Comparison of ENCODE assay signal across 1 cellular context in the genomic region with DNA sequence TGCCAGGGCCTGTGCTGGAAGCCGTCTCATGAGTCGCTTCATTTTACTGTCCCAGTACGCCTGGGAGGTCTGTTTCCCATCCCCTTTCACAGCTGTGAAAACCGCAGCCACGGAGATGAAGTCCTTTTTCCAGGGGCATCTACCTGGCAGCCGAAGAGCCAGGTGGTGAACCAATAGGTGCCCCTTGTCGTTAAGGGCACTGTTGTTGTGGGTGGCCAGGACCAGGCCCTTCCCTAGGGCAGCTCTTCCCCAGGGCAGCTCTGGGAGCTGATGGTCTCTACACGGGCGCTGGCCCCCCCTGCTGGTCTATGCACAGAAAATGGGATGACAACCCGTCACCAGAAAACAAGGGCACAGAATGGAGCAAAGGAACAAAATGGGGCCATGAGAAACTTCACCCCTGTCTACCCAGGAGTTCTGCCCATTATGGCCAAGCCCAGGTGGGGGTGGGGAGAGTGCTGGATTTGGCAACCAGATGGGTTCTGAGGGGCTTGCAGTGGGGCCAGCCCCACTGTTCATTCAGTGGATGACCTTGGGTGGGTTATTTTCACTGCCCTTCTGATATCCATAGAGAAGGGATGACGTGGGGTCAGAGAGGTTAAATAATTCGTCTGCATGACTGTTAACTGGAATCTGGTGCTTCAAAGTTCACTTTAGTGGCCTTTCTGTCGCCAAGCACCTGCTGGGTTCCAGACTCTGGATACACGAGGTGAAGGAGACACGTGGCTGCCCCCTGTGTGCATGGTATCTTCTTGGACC.
TF ChIP-seq lines count a peak whose summit lies in the region.

No MANE protein-coding gene starts in this region.

TF ChIP-seq in HepG2, 621 proteins besides CTCF, POLR2A, EP300 and RAD21 (continued from another document and continues in another):
- TF ChIP-seq, protein P1, sequence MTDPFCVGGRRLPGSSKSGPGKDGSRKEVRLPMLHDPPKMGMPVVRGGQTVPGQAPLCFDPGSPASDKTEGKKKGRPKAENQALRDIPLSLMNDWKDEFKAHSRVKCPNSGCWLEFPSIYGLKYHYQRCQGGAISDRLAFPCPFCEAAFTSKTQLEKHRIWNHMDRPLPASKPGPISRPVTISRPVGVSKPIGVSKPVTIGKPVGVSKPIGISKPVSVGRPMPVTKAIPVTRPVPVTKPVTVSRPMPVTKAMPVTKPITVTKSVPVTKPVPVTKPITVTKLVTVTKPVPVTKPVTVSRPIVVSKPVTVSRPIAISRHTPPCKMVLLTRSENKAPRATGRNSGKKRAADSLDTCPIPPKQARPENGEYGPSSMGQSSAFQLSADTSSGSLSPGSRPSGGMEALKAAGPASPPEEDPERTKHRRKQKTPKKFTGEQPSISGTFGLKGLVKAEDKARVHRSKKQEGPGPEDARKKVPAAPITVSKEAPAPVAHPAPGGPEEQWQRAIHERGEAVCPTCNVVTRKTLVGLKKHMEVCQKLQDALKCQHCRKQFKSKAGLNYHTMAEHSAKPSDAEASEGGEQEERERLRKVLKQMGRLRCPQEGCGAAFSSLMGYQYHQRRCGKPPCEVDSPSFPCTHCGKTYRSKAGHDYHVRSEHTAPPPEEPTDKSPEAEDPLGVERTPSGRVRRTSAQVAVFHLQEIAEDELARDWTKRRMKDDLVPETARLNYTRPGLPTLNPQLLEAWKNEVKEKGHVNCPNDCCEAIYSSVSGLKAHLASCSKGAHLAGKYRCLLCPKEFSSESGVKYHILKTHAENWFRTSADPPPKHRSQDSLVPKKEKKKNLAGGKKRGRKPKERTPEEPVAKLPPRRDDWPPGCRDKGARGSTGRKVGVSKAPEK (CRISPR knock-in tag; IDR thresholded peaks at IDR 0.05; ENCODE audit: borderline replicate concordance), result no peak
- TF ChIP-seq KDM2A (CRISPR knock-in tag; IDR thresholded peaks at IDR 0.05; ENCODE audit: borderline replicate concordance, low read depth), result peak; percentile 54; the same call in 1 of the 2 replicates
- no peak for TF ChIP-seq SNAPC2 (CRISPR knock-in tag; IDR thresholded peaks at IDR 0.05)
- TF ChIP-seq DR1 (CRISPR knock-in tag; IDR thresholded peaks at IDR 0.05), result no peak
- TF ChIP-seq, protein P2, sequence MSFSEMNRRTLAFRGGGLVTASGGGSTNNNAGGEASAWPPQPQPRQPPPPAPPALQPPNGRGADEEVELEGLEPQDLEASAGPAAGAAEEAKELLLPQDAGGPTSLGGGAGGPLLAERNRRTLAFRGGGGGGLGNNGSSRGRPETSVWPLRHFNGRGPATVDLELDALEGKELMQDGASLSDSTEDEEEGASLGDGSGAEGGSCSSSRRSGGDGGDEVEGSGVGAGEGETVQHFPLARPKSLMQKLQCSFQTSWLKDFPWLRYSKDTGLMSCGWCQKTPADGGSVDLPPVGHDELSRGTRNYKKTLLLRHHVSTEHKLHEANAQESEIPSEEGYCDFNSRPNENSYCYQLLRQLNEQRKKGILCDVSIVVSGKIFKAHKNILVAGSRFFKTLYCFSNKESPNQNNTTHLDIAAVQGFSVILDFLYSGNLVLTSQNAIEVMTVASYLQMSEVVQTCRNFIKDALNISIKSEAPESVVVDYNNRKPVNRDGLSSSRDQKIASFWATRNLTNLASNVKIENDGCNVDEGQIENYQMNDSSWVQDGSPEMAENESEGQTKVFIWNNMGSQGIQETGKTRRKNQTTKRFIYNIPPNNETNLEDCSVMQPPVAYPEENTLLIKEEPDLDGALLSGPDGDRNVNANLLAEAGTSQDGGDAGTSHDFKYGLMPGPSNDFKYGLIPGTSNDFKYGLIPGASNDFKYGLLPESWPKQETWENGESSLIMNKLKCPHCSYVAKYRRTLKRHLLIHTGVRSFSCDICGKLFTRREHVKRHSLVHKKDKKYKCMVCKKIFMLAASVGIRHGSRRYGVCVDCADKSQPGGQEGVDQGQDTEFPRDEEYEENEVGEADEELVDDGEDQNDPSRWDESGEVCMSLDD (CRISPR knock-in tag; IDR thresholded peaks at IDR 0.05; ENCODE audit: borderline replicate concordance), result no peak; the same call in 1 of the 2 replicates
- TF ChIP-seq MTA3 (CRISPR knock-in tag; IDR thresholded peaks at IDR 0.05), result no peak
- TF ChIP-seq ZNF629 (CRISPR knock-in tag; conservative IDR thresholded peaks at IDR 0.05), result peak; percentile 68
- no peak for TF ChIP-seq U2AF1 (optimal IDR thresholded peaks at IDR 0.05; ENCODE audit: low read depth, low read length)
- TF ChIP-seq XRCC5 (optimal IDR thresholded peaks at IDR 0.05; ENCODE audit: low read length), result peak; percentile 87
- TF ChIP-seq, protein P3, sequence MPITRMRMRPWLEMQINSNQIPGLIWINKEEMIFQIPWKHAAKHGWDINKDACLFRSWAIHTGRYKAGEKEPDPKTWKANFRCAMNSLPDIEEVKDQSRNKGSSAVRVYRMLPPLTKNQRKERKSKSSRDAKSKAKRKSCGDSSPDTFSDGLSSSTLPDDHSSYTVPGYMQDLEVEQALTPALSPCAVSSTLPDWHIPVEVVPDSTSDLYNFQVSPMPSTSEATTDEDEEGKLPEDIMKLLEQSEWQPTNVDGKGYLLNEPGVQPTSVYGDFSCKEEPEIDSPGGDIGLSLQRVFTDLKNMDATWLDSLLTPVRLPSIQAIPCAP (CRISPR knock-in tag; IDR thresholded peaks at IDR 0.05; ENCODE audit: low read depth), result 0 out of 2 replicates have a peak, but pooled peaks have one; percentile 82
- TF ChIP-seq FOXP1 (IDR thresholded peaks at IDR 0.05), result no peak
- TF ChIP-seq FOXP1 (CRISPR knock-in tag; IDR thresholded peaks at IDR 0.05), result no peak
- TF ChIP-seq, protein P4, sequence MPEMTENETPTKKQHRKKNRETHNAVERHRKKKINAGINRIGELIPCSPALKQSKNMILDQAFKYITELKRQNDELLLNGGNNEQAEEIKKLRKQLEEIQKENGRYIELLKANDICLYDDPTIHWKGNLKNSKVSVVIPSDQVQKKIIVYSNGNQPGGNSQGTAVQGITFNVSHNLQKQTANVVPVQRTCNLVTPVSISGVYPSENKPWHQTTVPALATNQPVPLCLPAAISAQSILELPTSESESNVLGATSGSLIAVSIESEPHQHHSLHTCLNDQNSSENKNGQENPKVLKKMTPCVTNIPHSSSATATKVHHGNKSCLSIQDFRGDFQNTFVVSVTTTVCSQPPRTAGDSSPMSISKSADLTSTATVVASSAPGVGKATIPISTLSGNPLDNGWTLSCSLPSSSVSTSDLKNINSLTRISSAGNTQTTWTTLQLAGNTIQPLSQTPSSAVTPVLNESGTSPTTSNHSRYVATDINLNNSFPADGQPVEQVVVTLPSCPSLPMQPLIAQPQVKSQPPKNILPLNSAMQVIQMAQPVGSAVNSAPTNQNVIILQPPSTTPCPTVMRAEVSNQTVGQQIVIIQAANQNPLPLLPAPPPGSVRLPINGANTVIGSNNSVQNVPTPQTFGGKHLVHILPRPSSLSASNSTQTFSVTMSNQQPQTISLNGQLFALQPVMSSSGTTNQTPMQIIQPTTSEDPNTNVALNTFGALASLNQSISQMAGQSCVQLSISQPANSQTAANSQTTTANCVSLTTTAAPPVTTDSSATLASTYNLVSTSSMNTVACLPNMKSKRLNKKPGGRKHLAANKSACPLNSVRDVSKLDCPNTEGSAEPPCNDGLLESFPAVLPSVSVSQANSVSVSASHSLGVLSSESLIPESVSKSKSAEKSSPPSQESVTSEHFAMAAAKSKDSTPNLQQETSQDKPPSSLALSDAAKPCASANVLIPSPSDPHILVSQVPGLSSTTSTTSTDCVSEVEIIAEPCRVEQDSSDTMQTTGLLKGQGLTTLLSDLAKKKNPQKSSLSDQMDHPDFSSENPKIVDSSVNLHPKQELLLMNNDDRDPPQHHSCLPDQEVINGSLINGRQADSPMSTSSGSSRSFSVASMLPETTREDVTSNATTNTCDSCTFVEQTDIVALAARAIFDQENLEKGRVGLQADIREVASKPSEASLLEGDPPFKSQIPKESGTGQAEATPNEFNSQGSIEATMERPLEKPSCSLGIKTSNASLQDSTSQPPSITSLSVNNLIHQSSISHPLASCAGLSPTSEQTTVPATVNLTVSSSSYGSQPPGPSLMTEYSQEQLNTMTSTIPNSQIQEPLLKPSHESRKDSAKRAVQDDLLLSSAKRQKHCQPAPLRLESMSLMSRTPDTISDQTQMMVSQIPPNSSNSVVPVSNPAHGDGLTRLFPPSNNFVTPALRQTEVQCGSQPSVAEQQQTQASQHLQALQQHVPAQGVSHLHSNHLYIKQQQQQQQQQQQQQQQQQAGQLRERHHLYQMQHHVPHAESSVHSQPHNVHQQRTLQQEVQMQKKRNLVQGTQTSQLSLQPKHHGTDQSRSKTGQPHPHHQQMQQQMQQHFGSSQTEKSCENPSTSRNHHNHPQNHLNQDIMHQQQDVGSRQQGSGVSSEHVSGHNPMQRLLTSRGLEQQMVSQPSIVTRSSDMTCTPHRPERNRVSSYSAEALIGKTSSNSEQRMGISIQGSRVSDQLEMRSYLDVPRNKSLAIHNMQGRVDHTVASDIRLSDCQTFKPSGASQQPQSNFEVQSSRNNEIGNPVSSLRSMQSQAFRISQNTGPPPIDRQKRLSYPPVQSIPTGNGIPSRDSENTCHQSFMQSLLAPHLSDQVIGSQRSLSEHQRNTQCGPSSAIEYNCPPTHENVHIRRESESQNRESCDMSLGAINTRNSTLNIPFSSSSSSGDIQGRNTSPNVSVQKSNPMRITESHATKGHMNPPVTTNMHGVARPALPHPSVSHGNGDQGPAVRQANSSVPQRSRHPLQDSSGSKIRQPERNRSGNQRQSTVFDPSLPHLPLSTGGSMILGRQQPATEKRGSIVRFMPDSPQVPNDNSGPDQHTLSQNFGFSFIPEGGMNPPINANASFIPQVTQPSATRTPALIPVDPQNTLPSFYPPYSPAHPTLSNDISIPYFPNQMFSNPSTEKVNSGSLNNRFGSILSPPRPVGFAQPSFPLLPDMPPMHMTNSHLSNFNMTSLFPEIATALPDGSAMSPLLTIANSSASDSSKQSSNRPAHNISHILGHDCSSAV (CRISPR knock-in tag; IDR thresholded peaks at IDR 0.05; ENCODE audit: borderline replicate concordance), result 0 out of 2 replicates have a peak, but pooled peaks have one; percentile 6
- peak; percentile 81 for TF ChIP-seq ERF (CRISPR knock-in tag; IDR thresholded peaks at IDR 0.05)
- TF ChIP-seq CENPX (CRISPR knock-in tag; IDR thresholded peaks at IDR 0.05), result no peak
- TF ChIP-seq, protein P5, sequence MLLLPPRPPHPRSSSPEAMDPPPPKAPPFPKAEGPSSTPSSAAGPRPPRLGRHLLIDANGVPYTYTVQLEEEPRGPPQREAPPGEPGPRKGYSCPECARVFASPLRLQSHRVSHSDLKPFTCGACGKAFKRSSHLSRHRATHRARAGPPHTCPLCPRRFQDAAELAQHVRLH (CRISPR knock-in tag; IDR thresholded peaks at IDR 0.05; ENCODE audit: borderline replicate concordance, low read depth), result peak; percentile 41; the same call in 1 of the 2 replicates
- TF ChIP-seq ISL2 (CRISPR knock-in tag; IDR thresholded peaks at IDR 0.05), result peak; percentile 70
- peak; percentile 86 for TF ChIP-seq MED1 (CRISPR knock-in tag; IDR thresholded peaks at IDR 0.05)
- TF ChIP-seq ZNF670 (CRISPR knock-in tag; IDR thresholded peaks at IDR 0.05; ENCODE audit: borderline replicate concordance), result no peak
- peak; percentile 49 for TF ChIP-seq TBL1XR1 (IDR thresholded peaks at IDR 0.05; ENCODE audit: borderline replicate concordance, low read length, partially characterized antibody)
- TF ChIP-seq ZNF263 (CRISPR knock-in tag; IDR thresholded peaks at IDR 0.05), result peak; percentile 73; the same call in 1 of the 2 replicates
- TF ChIP-seq ZNF317 (CRISPR knock-in tag; IDR thresholded peaks at IDR 0.05), result no peak
- TF ChIP-seq, protein P6, sequence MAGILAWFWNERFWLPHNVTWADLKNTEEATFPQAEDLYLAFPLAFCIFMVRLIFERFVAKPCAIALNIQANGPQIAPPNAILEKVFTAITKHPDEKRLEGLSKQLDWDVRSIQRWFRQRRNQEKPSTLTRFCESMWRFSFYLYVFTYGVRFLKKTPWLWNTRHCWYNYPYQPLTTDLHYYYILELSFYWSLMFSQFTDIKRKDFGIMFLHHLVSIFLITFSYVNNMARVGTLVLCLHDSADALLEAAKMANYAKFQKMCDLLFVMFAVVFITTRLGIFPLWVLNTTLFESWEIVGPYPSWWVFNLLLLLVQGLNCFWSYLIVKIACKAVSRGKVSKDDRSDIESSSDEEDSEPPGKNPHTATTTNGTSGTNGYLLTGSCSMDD (CRISPR knock-in tag; IDR thresholded peaks at IDR 0.05), result 0 out of 2 replicates have a peak, but pooled peaks have one; percentile 69
- peak; percentile 67; the same call in 1 of the 2 replicates for TF ChIP-seq RARG (CRISPR knock-in tag; IDR thresholded peaks at IDR 0.05; ENCODE audit: low read depth)
- TF ChIP-seq ZNF713 (CRISPR knock-in tag; IDR thresholded peaks at IDR 0.05), result no peak
- TF ChIP-seq BCL6 (CRISPR knock-in tag; IDR thresholded peaks at IDR 0.05), result peak; percentile 16; the same call in 1 of the 2 replicates
- no peak for TF ChIP-seq SYNCRIP (IDR thresholded peaks at IDR 0.05; ENCODE audit: insufficient read depth, low read depth, low read length)
- TF ChIP-seq TAF15 (IDR thresholded peaks at IDR 0.05; ENCODE audit: low read depth, low read length, poor library complexity, severe bottlenecking), result no peak
- TF ChIP-seq, protein P7, sequence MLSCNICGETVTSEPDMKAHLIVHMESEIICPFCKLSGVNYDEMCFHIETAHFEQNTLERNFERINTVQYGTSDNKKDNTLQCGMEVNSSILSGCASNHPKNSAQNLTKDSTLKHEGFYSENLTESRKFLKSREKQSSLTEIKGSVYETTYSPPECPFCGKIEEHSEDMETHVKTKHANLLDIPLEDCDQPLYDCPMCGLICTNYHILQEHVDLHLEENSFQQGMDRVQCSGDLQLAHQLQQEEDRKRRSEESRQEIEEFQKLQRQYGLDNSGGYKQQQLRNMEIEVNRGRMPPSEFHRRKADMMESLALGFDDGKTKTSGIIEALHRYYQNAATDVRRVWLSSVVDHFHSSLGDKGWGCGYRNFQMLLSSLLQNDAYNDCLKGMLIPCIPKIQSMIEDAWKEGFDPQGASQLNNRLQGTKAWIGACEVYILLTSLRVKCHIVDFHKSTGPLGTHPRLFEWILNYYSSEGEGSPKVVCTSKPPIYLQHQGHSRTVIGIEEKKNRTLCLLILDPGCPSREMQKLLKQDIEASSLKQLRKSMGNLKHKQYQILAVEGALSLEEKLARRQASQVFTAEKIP (CRISPR knock-in tag; IDR thresholded peaks at IDR 0.05; ENCODE audit: borderline replicate concordance), result no peak
- TF ChIP-seq ZNF720 (CRISPR knock-in tag; IDR thresholded peaks at IDR 0.05), result no peak
- TF ChIP-seq FOXK1 (CRISPR knock-in tag; IDR thresholded peaks at IDR 0.05; ENCODE audit: borderline replicate concordance, low read depth), result peak; percentile 65; the same call in 1 of the 2 replicates
- peak; percentile 78; the same call in 1 of the 2 replicates for TF ChIP-seq BRCA1 (CRISPR knock-in tag; IDR thresholded peaks at IDR 0.05)
- 0 out of 2 replicates have a peak, but pooled peaks have one; percentile 62 for TF ChIP-seq ZNF468 (CRISPR knock-in tag; IDR thresholded peaks at IDR 0.05)
